ENCODE assay signal across 1 cellular context in the genomic region with DNA sequence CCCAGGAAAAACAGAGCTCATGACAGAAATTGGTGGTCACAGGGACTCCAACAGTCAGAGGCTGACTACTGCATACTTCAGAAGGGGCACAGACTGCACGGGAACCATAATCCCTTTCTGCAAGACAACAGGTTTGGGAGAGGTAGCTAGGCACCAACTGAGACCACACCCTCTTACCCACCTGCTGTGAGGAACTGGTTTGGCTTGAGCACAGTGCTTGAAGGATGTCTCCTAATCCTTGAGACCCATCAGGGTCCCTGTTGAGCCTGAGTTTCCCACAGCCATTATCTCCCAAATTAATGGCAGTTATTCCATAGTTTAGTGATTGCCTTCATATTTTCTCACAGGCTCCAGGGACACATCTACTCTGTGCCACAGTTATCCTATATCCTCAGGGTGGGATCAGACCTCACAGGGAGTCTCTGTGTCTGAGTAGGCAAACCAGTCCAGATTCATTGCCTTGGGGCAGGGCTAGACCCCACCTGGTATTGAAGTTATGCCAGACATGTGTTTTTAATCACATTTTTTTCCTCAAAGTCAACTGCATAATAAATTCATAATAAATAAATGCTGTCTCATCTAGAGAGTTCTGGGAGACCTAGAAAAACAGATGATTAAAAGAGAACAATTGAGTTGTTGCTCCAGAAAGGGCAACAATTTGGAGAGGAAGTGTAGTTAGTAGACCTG.
TF ChIP-seq lines count a peak whose summit lies in the region.

No MANE protein-coding gene starts in this region.

TF ChIP-seq in SK-N-SH, 30 proteins besides CTCF, POLR2A, EP300 and RAD21 (continued from another document):
- TF ChIP-seq PBX3 (IDR thresholded peaks at IDR 0.05): peak; percentile 54
- TF ChIP-seq GABPA (IDR thresholded peaks at IDR 0.05; ENCODE audit: low read depth): no peak
- TF ChIP-seq TEAD4 (IDR thresholded peaks at IDR 0.05; ENCODE audit: borderline replicate concordance, insufficient read depth): 0 out of 2 replicates have a peak, but pooled peaks have one; percentile 20
- peak; percentile 45; the same call in 1 of the 2 replicates for TF ChIP-seq JUND (IDR thresholded peaks at IDR 0.05)
